Comparison of ENCODE assay signal across 8 cellular contexts in genomic region chr12:25052191-25053020, GRCh38.
DNase-seq lines count a peak whose midpoint lies in the region; ATAC-seq and TF ChIP-seq lines count a peak whose summit lies in the region.

No MANE protein-coding gene starts in this region.

- peak; percentile 61 for ATAC-seq in GM19452 (IDR thresholded peaks at IDR 0.05; ENCODE audit: unreplicated experiment)
- peak; percentile 68 for ATAC-seq in HG03521 (IDR thresholded peaks at IDR 0.05; ENCODE audit: unreplicated experiment)
- ATAC-seq in effector memory CD8-positive, alpha-beta T cell (replicated peaks), result peak; percentile 75
- ATAC-seq in psoas muscle, result peak in 3 of 4 donors; percentile 46 to 74 (median 49)

- no peaks in the 10 kb centered on the region for H3K27me3 ChIP-seq in BLaER1 treated with 17β-estradiol and CSF1 and Interleukin-3, amounts not matched to agents 10 nM and 100 nM
- no peaks in the 10 kb centered on the region for H3K27me3 ChIP-seq in psoas muscle (ENCODE audit: insufficient read depth in 3 of 3, low read length in 2 of 3)

- H3K4me1 Mint-ChIP-seq in effector memory CD8-positive, alpha-beta T cell (ENCODE audit: low read depth in 2 of 2), result peaks cover 41 to 43% of the 10 kb centered on the region in 2 donors

- H3K4me2 ChIP-seq in BLaER1 treated with 17β-estradiol and CSF1 and Interleukin-3, amounts not matched to agents 10 nM and 100 nM, result peak overlapping the region; percentile 83 to 98 (median 93)

- H3K9me3 Mint-ChIP-seq in effector memory CD8-positive, alpha-beta T cell, result no peaks in the 10 kb centered on the region

- peak overlapping the region; percentile 97 for H3K27ac Mint-ChIP-seq in effector memory CD8-positive, alpha-beta T cell

- peaks cover 22 to 51% (median 38%) of the 10 kb centered on the region in 10 experiments for H3K4me1 ChIP-seq in BLaER1 treated with 17β-estradiol and CSF1 and Interleukin-3, amounts not matched to agents 10 nM and 100 nM
- H3K4me1 ChIP-seq in psoas muscle, result no peaks in the 10 kb centered on the region

- intact Hi-C loops in psoas muscle (cut with DNase I), result no loop called here

- DNase-seq in activated CD4-positive, alpha-beta T cell treated with anti-CD3 and anti-CD28 coated beads for 48 hours, result peak; percentile 27
- peak; percentile 54 to 82 (median 62) for DNase-seq in effector memory CD8-positive, alpha-beta T cell
- DNase-seq in psoas muscle (no peak), SW 1271 (lab: John Stamatoyannopoulos, UW) (no peak), GOT3 (lab: John Stamatoyannopoulos, UW) (no peak)

- no peak for TF ChIP-seq CTCF in psoas muscle (IDR thresholded peaks at IDR 0.05)

- H3K9ac ChIP-seq in BLaER1 treated with 17β-estradiol and CSF1 and Interleukin-3, amounts not matched to agents 10 nM and 100 nM, result peak overlapping the region; percentile 85 to 94 (median 89)

- peak overlapping the region; percentile 76 to 96 (median 88) for H3K27ac ChIP-seq in BLaER1 treated with 17β-estradiol and CSF1 and Interleukin-3, amounts not matched to agents 10 nM and 100 nM
- no peak overlapping the region for H3K27ac ChIP-seq in psoas muscle

- H3K36me3 Mint-ChIP-seq in effector memory CD8-positive, alpha-beta T cell (ENCODE audit: insufficient read depth), result peaks cover 20% of the 10 kb centered on the region

- H3K36me3 ChIP-seq in BLaER1 treated with 17β-estradiol and CSF1 and Interleukin-3, amounts not matched to agents 10 nM and 100 nM, result peaks cover 0 to 49% (median 9%) of the 10 kb centered on the region in 11 experiments; a peak in 11 of 22 replicates
- no peaks in the 10 kb centered on the region for H3K36me3 ChIP-seq in psoas muscle (ENCODE audit: insufficient read depth in 1 of 2, low read depth in 1 of 2)

- peaks cover 4 to 17% (median 9%) of the 10 kb centered on the region in 11 experiments for H3K9me3 ChIP-seq in BLaER1 treated with 17β-estradiol and CSF1 and Interleukin-3, amounts not matched to agents 10 nM and 100 nM (replicated peaks in 1 of 11)
- no peaks in the 10 kb centered on the region for H3K9me3 ChIP-seq in psoas muscle

- peaks cover 0 to 29% (median 16%) of the 10 kb centered on the region in 11 experiments; a peak in 16 of 22 replicates for H4K20me1 ChIP-seq in BLaER1 treated with 17β-estradiol and CSF1 and Interleukin-3, amounts not matched to agents 10 nM and 100 nM

- peak overlapping the region; percentile 69 to 87 (median 75) for H3K4me3 ChIP-seq in BLaER1 treated with 17β-estradiol and CSF1 and Interleukin-3, amounts not matched to agents 10 nM and 100 nM
- H3K4me3 ChIP-seq in psoas muscle, result peak overlapping the region; percentile 45

- H3K27me3 Mint-ChIP-seq in effector memory CD8-positive, alpha-beta T cell, result no peaks in the 10 kb centered on the region

- WGBS in psoas muscle, 3 donors, result 65 to 73% (median 66%) methylated on average over 13 of the region's 13 CpGs

- peak overlapping the region; percentile 88 to 91 for H3K4me3 Mint-ChIP-seq in effector memory CD8-positive, alpha-beta T cell

Comparison
In these comparisons a context has a peak if more than half of its experiments do, and no peak if none do; other contexts are left out.
1. DNase-seq: peak in activated CD4-positive, alpha-beta T cell treated with anti-CD3 and anti-CD28 coated beads for 48 hours (single experiment) and effector memory CD8-positive, alpha-beta T cell (3 of 3); none in psoas muscle (0 of 2), SW 1271 (0 of 2) and GOT3 (single experiment).
2. Peak in every context shown above with its lines, with median percentiles within 50 percentile points of each other: ATAC-seq.